Comparison of ENCODE assay signal across 15 cellular contexts in the genomic region with DNA sequence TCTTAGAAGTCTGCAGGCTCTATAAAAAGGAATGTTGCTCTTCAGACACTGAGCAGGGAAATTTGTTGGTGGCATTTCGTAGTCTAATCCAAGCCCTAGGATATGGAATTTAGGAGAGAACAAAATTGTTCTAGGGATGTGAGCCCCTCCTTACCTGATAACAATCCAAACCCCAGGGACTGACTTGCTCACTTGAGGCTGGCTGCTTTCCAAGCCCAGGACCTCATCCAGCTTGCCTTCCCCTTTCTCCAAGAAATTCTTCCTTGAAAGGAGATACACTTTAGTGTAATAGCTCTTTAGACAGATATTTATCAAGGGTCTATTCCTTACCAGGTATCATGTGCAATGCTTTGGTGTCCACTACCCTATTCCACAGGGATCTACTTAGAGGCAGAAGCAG.
A peak's percentile ranks its signal among the peaks of the same experiment; 100 is the strongest.
DNase-seq lines count a peak whose midpoint lies in the region; TF ChIP-seq lines count a peak whose summit lies in the region.
"Had no signal": no experiment of that assay in that cellular context is flagged by ENCODE, and none has a peak within 500 bp of the region (broad histone marks: within the 10 kb centered on the region; RNA-seq: fewer than 3 reads in every experiment).

No MANE protein-coding gene starts in this region.

- 70% methylated on average over 1 of the region's 1 CpG for WGBS in sigmoid colon, 2 donors

- intact Hi-C loops in sigmoid colon (cut with DNase I) = no loop called here
- intact Hi-C loops in uterus (cut with DNase I; ENCODE audit: low total_unique reads) = no loop called here

- no peaks in the 10 kb centered on the region for H3K9me3 Mint-ChIP-seq in endothelial cell (ENCODE audit: unreplicated experiment)
- H3K9me3 Mint-ChIP-seq: CD8-positive, alpha-beta T cell had no signal

- TF ChIP-seq POLR2A in sigmoid colon (IDR thresholded peaks at IDR 0.05) (no peak), uterus (IDR thresholded peaks at IDR 0.05) (no peak)

- H3K27ac Mint-ChIP-seq in endothelial cell (ENCODE audit: unreplicated experiment) = no peak overlapping the region
- H3K27ac Mint-ChIP-seq: CD14-positive monocyte; CD8-positive, alpha-beta T cell had no signal

- H3K4me3 Mint-ChIP-seq in endothelial cell (ENCODE audit: unreplicated experiment) = no peak overlapping the region
- H3K4me3 Mint-ChIP-seq: CD14-positive monocyte; CD8-positive, alpha-beta T cell had no signal

- H3K4me3 ChIP-seq in sigmoid colon (no peak overlapping the region), uterus (no peak overlapping the region)

- H3K9me3 ChIP-seq in sigmoid colon (no peaks in the 10 kb centered on the region), uterus (no peaks in the 10 kb centered on the region)

- H3K27ac ChIP-seq in caudate nucleus (ENCODE audit: low read depth, low read length) (peak overlapping the region; percentile 52), sigmoid colon (peak overlapping the region in 3 of 4 donors; percentile 24 to 69 (median 55)), uterus (peak overlapping the region; percentile 73 to 86)
- H3K27ac ChIP-seq: 22Rv1 had no signal

- TF ChIP-seq CTCF in sigmoid colon (IDR thresholded peaks at IDR 0.05) = no peak
- TF ChIP-seq CTCF in uterus (IDR thresholded peaks at IDR 0.05) = no peak
- TF ChIP-seq CTCF in endothelial cell (IDR thresholded peaks at IDR 0.05; ENCODE audit: unreplicated experiment) = no peak

- H3K36me3 ChIP-seq in sigmoid colon (no peaks in the 10 kb centered on the region), uterus (no peaks in the 10 kb centered on the region)

- TF ChIP-seq EP300 in sigmoid colon (IDR thresholded peaks at IDR 0.05) = no peak

- H3K4me1 Mint-ChIP-seq in endothelial cell (ENCODE audit: unreplicated experiment) = peaks cover 6% of the 10 kb centered on the region
- H3K4me1 Mint-ChIP-seq: CD14-positive monocyte had no signal

- H3K27me3 ChIP-seq in sigmoid colon (no peaks in the 10 kb centered on the region), uterus (no peaks in the 10 kb centered on the region)

- H3K36me3 Mint-ChIP-seq in endothelial cell (ENCODE audit: low read depth, unreplicated experiment) = no peaks in the 10 kb centered on the region
- H3K36me3 Mint-ChIP-seq: CD14-positive monocyte; CD8-positive, alpha-beta T cell had no signal

- DNase-seq in DMS 273 (lab: John Stamatoyannopoulos, UW; ENCODE audit: unreplicated experiment) (peak; percentile 6), DMS 273 treated with DMSO at 0.1 percent for 48 hours (lab: John Stamatoyannopoulos, UW) (no peak), caudate nucleus (lab: John Stamatoyannopoulos, UW) (no peak), sigmoid colon (no peak), uterus (peak in 1 of 2 donors; percentile 24), endothelial cell (ENCODE audit: low spot score) (no peak), NOMO-1 (lab: John Stamatoyannopoulos, UW; ENCODE audit: unreplicated experiment in 2 of 2) (no peak), medulla oblongata (ENCODE audit: extremely low spot score) (no peak)
- DNase-seq: CD8-positive, alpha-beta T cell; COR-L47; DMS53; GF-D8; H7 had no signal

- H3K4me1 ChIP-seq in sigmoid colon (peaks cover 0 to 24% (median 15%) of the 10 kb centered on the region in 4 donors), uterus (no peaks in the 10 kb centered on the region)

- no peaks in the 10 kb centered on the region for H3K27me3 Mint-ChIP-seq in endothelial cell (ENCODE audit: unreplicated experiment)
